In genomic region chr2:231323316-231323715, GRCh38 we compare ENCODE assay signal across 11 cellular contexts.
"Had no signal": no experiment of that assay in that cellular context is flagged by ENCODE, and none has a peak within 500 bp of the region (broad histone marks: within the 10 kb centered on the region; RNA-seq: fewer than 3 reads in every experiment).

No MANE protein-coding gene starts in this region.

- H3K27me3 ChIP-seq: ascending aorta, breast epithelium, heart left ventricle, right lobe of liver had no signal

- H3K9me3 Mint-ChIP-seq: activated naive CD4-positive, alpha-beta T cell treated with anti-CD3 and anti-CD28 coated beads, Interleukin-2, amount 10 ng/mL, durations not matched to agents 7 days and 5 days; activated T-helper 2 cell treated with anti-CD3 and anti-CD28 coated beads, Interferon-gamma antibody, Interleukin-2, Interleukin-4, amounts not matched to agents 10 μg/mL and 5 μg/mL and 100 μg/mL, durations not matched to agents 14 hours and 24 hours and 36 hours had no signal

- H3K4me3 ChIP-seq: ascending aorta, breast epithelium, heart left ventricle, right lobe of liver, thoracic aorta had no signal

- H3K4me3 Mint-ChIP-seq: activated naive CD4-positive, alpha-beta T cell treated with anti-CD3 and anti-CD28 coated beads, Interleukin-2, amount 10 ng/mL, durations not matched to agents 7 days and 5 days; stimulated activated naive CD8-positive, alpha-beta T cell treated with anti-CD3 and anti-CD28 coated beads, Interleukin-15, amount 100 ng/mL, for 72 hours had no signal

- ATAC-seq: heart left ventricle; left ventricle myocardium superior; stimulated activated naive CD8-positive, alpha-beta T cell treated with anti-CD3 and anti-CD28 coated beads, Interleukin-15, amount 100 ng/mL, for 72 hours had no signal

- H3K4me1 Mint-ChIP-seq: activated naive CD4-positive, alpha-beta T cell treated with anti-CD3 and anti-CD28 coated beads, Interleukin-2, amount 10 ng/mL, durations not matched to agents 7 days and 5 days had no signal

- H3K36me3 ChIP-seq: ascending aorta, breast epithelium, heart left ventricle, right lobe of liver, thoracic aorta had no signal

- H3K36me3 Mint-ChIP-seq: activated naive CD4-positive, alpha-beta T cell treated with anti-CD3 and anti-CD28 coated beads, Interleukin-2, amount 10 ng/mL, durations not matched to agents 7 days and 5 days had no signal

- H3K4me1 ChIP-seq: ascending aorta, breast epithelium, right lobe of liver had no signal

- H3K9me3 ChIP-seq: ascending aorta, breast epithelium, heart left ventricle, right lobe of liver, thoracic aorta had no signal

- DNase-seq: activated CD4-positive, alpha-beta T cell treated with anti-CD3 and anti-CD28 coated beads for 1 hour; activated CD4-positive, alpha-beta T cell treated with anti-CD3 and anti-CD28 coated beads, Interleukin-2, amount 50 U/mL, for 4 hours; activated naive CD4-positive, alpha-beta T cell treated with anti-CD3 and anti-CD28 coated beads, Interleukin-2, amount 10 ng/mL, durations not matched to agents 7 days and 5 days; heart left ventricle; left ventricle myocardium superior; right lobe of liver; stimulated activated naive CD8-positive, alpha-beta T cell treated with anti-CD3 and anti-CD28 coated beads, Interleukin-15, amount 100 ng/mL, for 72 hours had no signal

- H3K27ac Mint-ChIP-seq: activated naive CD4-positive, alpha-beta T cell treated with anti-CD3 and anti-CD28 coated beads, Interleukin-2, amount 10 ng/mL, durations not matched to agents 7 days and 5 days; activated T-helper 2 cell treated with anti-CD3 and anti-CD28 coated beads, Interferon-gamma antibody, Interleukin-2, Interleukin-4, amounts not matched to agents 10 μg/mL and 5 μg/mL and 100 μg/mL, durations not matched to agents 14 hours and 24 hours and 36 hours; stimulated activated naive CD8-positive, alpha-beta T cell treated with anti-CD3 and anti-CD28 coated beads, Interleukin-15, amount 100 ng/mL, for 72 hours had no signal

- H3K27ac ChIP-seq: ascending aorta, breast epithelium, right lobe of liver, thoracic aorta had no signal
